Comparison of ENCODE assay signal across 1 cellular context in genomic region chr12:46473634-46474201, GRCh38.
TF ChIP-seq lines count a peak whose summit lies in the region.

No MANE protein-coding gene starts in this region.

TF ChIP-seq in HepG2, 621 proteins besides CTCF, POLR2A, EP300 and RAD21 (continued from another document and continues in another):
- TF ChIP-seq AKNA (CRISPR knock-in tag; IDR thresholded peaks at IDR 0.05; ENCODE audit: borderline replicate concordance), result no peak
- TF ChIP-seq PRDM4 (CRISPR knock-in tag; IDR thresholded peaks at IDR 0.05; ENCODE audit: borderline replicate concordance), result no peak
- peak; percentile 64 for TF ChIP-seq ZFX (CRISPR knock-in tag; IDR thresholded peaks at IDR 0.05; ENCODE audit: low read depth)
- TF ChIP-seq JUNB (CRISPR knock-in tag; IDR thresholded peaks at IDR 0.05; ENCODE audit: borderline replicate concordance), result peak; percentile 94
- TF ChIP-seq STAT6 (CRISPR knock-in tag; IDR thresholded peaks at IDR 0.05; ENCODE audit: borderline replicate concordance), result 0 out of 2 replicates have a peak, but pooled peaks have one; percentile 42
- TF ChIP-seq ZFP1 (CRISPR knock-in tag; IDR thresholded peaks at IDR 0.05), result 0 out of 2 replicates have a peak, but pooled peaks have one; percentile 41
- no peak for TF ChIP-seq WIZ (CRISPR knock-in tag; IDR thresholded peaks at IDR 0.05)
- peak; percentile 20; the same call in 1 of the 2 replicates for TF ChIP-seq NCOA1 (CRISPR knock-in tag; IDR thresholded peaks at IDR 0.05)
- TF ChIP-seq GABPA (IDR thresholded peaks at IDR 0.05; ENCODE audit: low read depth, low read length), result no peak
- TF ChIP-seq GABPA (CRISPR knock-in tag; IDR thresholded peaks at IDR 0.05; ENCODE audit: low read depth), result peak; percentile 11; the same call in 1 of the 2 replicates
- peak; percentile 62 for TF ChIP-seq HNF4G (IDR thresholded peaks at IDR 0.05; ENCODE audit: borderline replicate concordance, low read depth, low read length)
- TF ChIP-seq HNF4G (CRISPR knock-in tag; IDR thresholded peaks at IDR 0.05; ENCODE audit: borderline replicate concordance, low read depth), result no peak; the same call in 1 of the 2 replicates
- no peak for TF ChIP-seq ZNF749 (CRISPR knock-in tag; IDR thresholded peaks at IDR 0.05; ENCODE audit: borderline replicate concordance)
- TF ChIP-seq ATF1 (CRISPR knock-in tag; IDR thresholded peaks at IDR 0.05), result peak; percentile 57; the same call in 1 of the 2 replicates
- TF ChIP-seq HOXA3 (CRISPR knock-in tag; IDR thresholded peaks at IDR 0.05), result peak; percentile 46; the same call in 1 of the 2 replicates
- peak; percentile 89; the same call in 1 of the 2 replicates for TF ChIP-seq HMG20A (CRISPR knock-in tag; IDR thresholded peaks at IDR 0.05; ENCODE audit: borderline replicate concordance)
- peak; percentile 86 for TF ChIP-seq JUN (CRISPR knock-in tag; IDR thresholded peaks at IDR 0.05)
- 0 out of 2 replicates have a peak, but pooled peaks have one; percentile 32 for TF ChIP-seq ZNF414 (CRISPR knock-in tag; IDR thresholded peaks at IDR 0.05)
- peak; percentile 85 for TF ChIP-seq TBX2 (CRISPR knock-in tag; IDR thresholded peaks at IDR 0.05; ENCODE audit: borderline replicate concordance)
- peak; percentile 70 for TF ChIP-seq MED8 (CRISPR knock-in tag; IDR thresholded peaks at IDR 0.05; ENCODE audit: insufficient replicate concordance)
- peak in 1 of 2 experiments; percentile 17; a peak in 1 of 4 replicates for TF ChIP-seq HMGXB4 (CRISPR knock-in tag; IDR thresholded peaks at IDR 0.05; ENCODE audit: borderline replicate concordance in 1 of 2, low read depth in 1 of 2)
- peak; percentile 94 for TF ChIP-seq ETV5 (CRISPR knock-in tag; IDR thresholded peaks at IDR 0.05; ENCODE audit: borderline replicate concordance)
- TF ChIP-seq EED (CRISPR knock-in tag; IDR thresholded peaks at IDR 0.05), result no peak
- peak; percentile 93 for TF ChIP-seq FOSL1 (CRISPR knock-in tag; IDR thresholded peaks at IDR 0.05; ENCODE audit: borderline replicate concordance)
- TF ChIP-seq NFAT5 (CRISPR knock-in tag; IDR thresholded peaks at IDR 0.05), result no peak
- peak; percentile 93; the same call in 1 of the 2 replicates for TF ChIP-seq ATF2 (CRISPR knock-in tag; IDR thresholded peaks at IDR 0.05)
- peak; percentile 72; the same call in 1 of the 2 replicates for TF ChIP-seq SIX1 (CRISPR knock-in tag; IDR thresholded peaks at IDR 0.05; ENCODE audit: borderline replicate concordance)
- peak; percentile 39; the same call in 1 of the 2 replicates for TF ChIP-seq ZBED4 (CRISPR knock-in tag; IDR thresholded peaks at IDR 0.05; ENCODE audit: borderline replicate concordance)
- no peak for TF ChIP-seq SOX6 (IDR thresholded peaks at IDR 0.05)
- peak; percentile 95 for TF ChIP-seq SOX6 (CRISPR knock-in tag; IDR thresholded peaks at IDR 0.05)
- TF ChIP-seq CEBPG (CRISPR knock-in tag; IDR thresholded peaks at IDR 0.05), result peak; percentile 57; the same call in 1 of the 2 replicates
